9 cellular contexts compared by ENCODE assay signal in genomic region chr15:28783873-28784272, GRCh38.
"Had no signal": no experiment of that assay in that cellular context is flagged by ENCODE, and none has a peak within 500 bp of the region (broad histone marks: within the 10 kb centered on the region; RNA-seq: fewer than 3 reads in every experiment).

No MANE protein-coding gene starts in this region.

- H3K4me3 Mint-ChIP-seq: GM23338, H9, IgD-negative memory B cell had no signal

- H3K9me3 Mint-ChIP-seq: GM23338, H9 had no signal

- H3K27ac Mint-ChIP-seq: GM23338, H9, IgD-negative memory B cell had no signal

- H3K4me3 ChIP-seq: GM23338 had no signal

- H3K36me3 Mint-ChIP-seq: IgD-negative memory B cell had no signal

- FAIRE-seq: H1, H54, HepG2 had no signal

- H3K4me1 Mint-ChIP-seq: GM23338, IgD-negative memory B cell had no signal

- H3K27ac ChIP-seq: HL-60 had no signal

- DNase-seq: H9, HCEC 1CT, KBM-7 had no signal

- ATAC-seq: GM23338, HepG2 had no signal
